11 cellular contexts compared by ENCODE assay signal in genomic region chr3:72951259-72951722, GRCh38. TPM values are rescaled to one million over a fixed set of nuclear protein-coding genes. Genes with fewer than 3 reads are reported as not detected.
DNase-seq lines count a peak whose midpoint lies in the region; ATAC-seq, FAIRE-seq and TF ChIP-seq lines count a peak whose summit lies in the region.
"Had no signal": no experiment of that assay in that cellular context is flagged by ENCODE, and none has a peak within 500 bp of the region (broad histone marks: within the 10 kb centered on the region; RNA-seq: fewer than 3 reads in every experiment).

No MANE protein-coding gene starts in this region.

- H3K27ac Mint-ChIP-seq in HFFc6: no peak overlapping the region
- H3K27ac Mint-ChIP-seq: activated naive CD4-positive, alpha-beta T cell treated with anti-CD3 and anti-CD28 coated beads, Interleukin-2, amount 10 ng/mL, durations not matched to agents 7 days and 5 days had no signal

- H3K36me3 Mint-ChIP-seq in HFFc6 (ENCODE audit: low read depth): no peaks in the 10 kb centered on the region
- H3K36me3 Mint-ChIP-seq: activated naive CD4-positive, alpha-beta T cell treated with anti-CD3 and anti-CD28 coated beads, Interleukin-2, amount 10 ng/mL, durations not matched to agents 7 days and 5 days had no signal

- H3F3A ChIP-seq in smooth muscle cell (ENCODE audit: low read depth): no peaks in the 10 kb centered on the region

- DNase-seq in GM18507 (ENCODE audit: extremely low spot score, insufficient read length, low read depth) (no peak), left ventricle myocardium inferior (no peak), smooth muscle cell (lab: John Stamatoyannopoulos, UW; ENCODE audit: unreplicated experiment) (no peak), HFFc6 (no peak)
- no peak for DNase-seq in stimulated activated naive CD4-positive, alpha-beta T cell treated with Interleukin-2 at 50 U/mL for 16 hours (lab: John Stamatoyannopoulos, UW)
- DNase-seq: activated naive CD4-positive, alpha-beta T cell treated with anti-CD3 and anti-CD28 coated beads, Interleukin-2, amount 10 ng/mL, durations not matched to agents 7 days and 5 days; effector CD4-positive, alpha-beta T cell; tibial artery had no signal

- H3K9me3 ChIP-seq in left ventricle myocardium inferior (replicated peaks) (no peaks in the 10 kb centered on the region), smooth muscle cell (replicated peaks; ENCODE audit: low read depth) (no peaks in the 10 kb centered on the region)
- H3K9me3 ChIP-seq: tibial artery had no signal

- H3K79me2 ChIP-seq in smooth muscle cell (ENCODE audit: low read depth): no peaks in the 10 kb centered on the region

- intact Hi-C loops in left ventricle myocardium inferior (cut with micrococcal nuclease): loop anchor here (5.0 kb wide), 1 partner anchor 116 kb away; no protein-coding TSS in a partner anchor

- TF ChIP-seq CTCF in left ventricle myocardium inferior (IDR thresholded peaks at IDR 0.05; ENCODE audit: borderline replicate concordance) (no peak), smooth muscle cell (IDR thresholded peaks at IDR 0.05; ENCODE audit: borderline replicate concordance, insufficient read depth, poor library complexity, severe bottlenecking) (no peak), HFFc6 (IDR thresholded peaks at IDR 0.05) (no peak)

- H3K36me3 ChIP-seq in left ventricle myocardium inferior (no peaks in the 10 kb centered on the region), smooth muscle cell (ENCODE audit: low read depth) (no peaks in the 10 kb centered on the region)
- H3K36me3 ChIP-seq: tibial artery had no signal

- H4K20me1 ChIP-seq in smooth muscle cell (ENCODE audit: low read depth): no peaks in the 10 kb centered on the region

- H3K27ac ChIP-seq in layer of hippocampus (ENCODE audit: low read depth, low read length) (peak overlapping the region; percentile 84), left ventricle myocardium inferior (replicated peaks) (no peak overlapping the region), smooth muscle cell (ENCODE audit: low read depth) (no peak overlapping the region)
- H3K27ac ChIP-seq: tibial artery had no signal

- no peak overlapping the region for H2AFZ ChIP-seq in smooth muscle cell (ENCODE audit: low read depth)

- H3K4me3 ChIP-seq in left ventricle myocardium inferior (no peak overlapping the region), smooth muscle cell (no peak overlapping the region)
- H3K4me3 ChIP-seq: tibial artery had no signal

- no peaks in the 10 kb centered on the region; the same call in 1 of the 2 replicates for H3K4me1 Mint-ChIP-seq in HFFc6 (ENCODE audit: low read depth)

- 64% methylated on average over 6 of the region's 6 CpGs for WGBS in smooth muscle cell (ENCODE audit: low lambda C conversion rate)

- peaks cover 7% of the 10 kb centered on the region; the same call in 1 of the 2 replicates for H3K27me3 Mint-ChIP-seq in HFFc6 (ENCODE audit: insufficient read depth)

- ATAC-seq in GM21381 (IDR thresholded peaks at IDR 0.05; ENCODE audit: unreplicated experiment) (peak; percentile 56), HG03575 (IDR thresholded peaks at IDR 0.05; ENCODE audit: extremely low read depth, insufficient number of reproducible peaks, low FRiP score, unreplicated experiment) (peak; percentile 57)

- H3K4me2 ChIP-seq in smooth muscle cell: no peak overlapping the region

- no peaks in the 10 kb centered on the region for H3K27me3 ChIP-seq in layer of hippocampus (ENCODE audit: control insufficient read depth, insufficient read depth, low read length)
- no peaks in the 10 kb centered on the region for H3K27me3 ChIP-seq in left ventricle myocardium inferior (ENCODE audit: low read depth)
- H3K27me3 ChIP-seq in smooth muscle cell (ENCODE audit: low read depth): no peaks in the 10 kb centered on the region
- H3K27me3 ChIP-seq: tibial artery had no signal

- peak; percentile 69 for FAIRE-seq in GM18507 (lab: Jason Lieb, UNC)

- H3K9ac ChIP-seq in smooth muscle cell (ENCODE audit: low read depth): no peak overlapping the region

- H3K9me3 Mint-ChIP-seq in HFFc6: no peaks in the 10 kb centered on the region
- H3K9me3 Mint-ChIP-seq: activated naive CD4-positive, alpha-beta T cell treated with anti-CD3 and anti-CD28 coated beads, Interleukin-2, amount 10 ng/mL, durations not matched to agents 7 days and 5 days had no signal

- no peak overlapping the region for H3K4me3 Mint-ChIP-seq in HFFc6
- H3K4me3 Mint-ChIP-seq: activated naive CD4-positive, alpha-beta T cell treated with anti-CD3 and anti-CD28 coated beads, Interleukin-2, amount 10 ng/mL, durations not matched to agents 7 days and 5 days had no signal

- H3K4me1 ChIP-seq in left ventricle myocardium inferior (no peaks in the 10 kb centered on the region), smooth muscle cell (ENCODE audit: low read depth) (peaks cover 3% of the 10 kb centered on the region)
- H3K4me1 ChIP-seq: tibial artery had no signal

RNA-seq across cellular contexts. Expression of gene PPP4R2, which starts 45.3 kb away (rescaled TPM):
- total RNA-seq in left ventricle myocardium inferior: 55.5 TPM
- 52.2 and 84.1 TPM in 2 replicates for total RNA-seq in smooth muscle cell
- 34.6 and 44.0 TPM in 2 replicates for polyA plus RNA-seq in smooth muscle cell
- 10 to 100 TPM; 72.4 to 84.3 (median 79.4) TPM for total RNA-seq in HFFc6 (2021; fragmentation: NEBNext Ultra II Directional; extraction: Animal tissue kit (Norgen Biotek cat#: 25700))
